In the genomic region with DNA sequence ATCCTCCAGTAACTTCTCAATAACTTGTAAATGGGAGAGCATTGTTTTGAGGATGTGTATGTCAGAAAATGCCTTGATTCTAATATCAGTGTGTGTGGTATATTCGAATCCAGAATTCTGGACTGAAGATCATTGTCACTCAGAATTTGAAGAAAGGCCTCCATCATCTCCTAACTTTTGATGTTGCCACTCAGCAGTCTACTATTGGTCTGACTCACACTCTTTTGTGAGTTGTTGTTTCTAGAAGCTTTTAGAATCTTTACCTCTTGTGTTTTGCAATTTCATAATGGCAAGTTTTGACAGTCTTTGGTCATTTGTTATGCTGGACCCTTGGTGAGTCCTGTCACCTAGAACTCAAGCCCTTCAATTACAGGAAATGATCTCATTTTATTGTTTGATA, we compare ENCODE assay signal across 32 cellular contexts.
"Had no signal": no experiment of that assay in that cellular context is flagged by ENCODE, and none has a peak within 500 bp of the region (broad histone marks: within the 10 kb centered on the region; RNA-seq: fewer than 3 reads in every experiment).

No MANE protein-coding gene starts in this region.

- DNase-seq: activated B cell treated with CpG ODN at 0.5 μM for 24 hours; activated CD4-positive, alpha-beta memory T cell treated with anti-CD3 and anti-CD28 coated beads for 36 hours; activated CD4-positive, alpha-beta T cell treated with anti-CD3 and anti-CD28 coated beads for 48 hours; activated CD4-positive, alpha-beta T cell treated with anti-CD3 and anti-CD28 coated beads, Interleukin-2, amount 50 U/mL, for 1 hour; activated CD4-positive, alpha-beta T cell treated with anti-CD3 and anti-CD28 coated beads, Interleukin-2, amount 50 U/mL, for 4 hours; activated CD4-positive, CD25-positive, alpha-beta regulatory T cell treated with anti-CD3 and anti-CD28 coated beads, Interleukin-2, amount 50 U/mL, for 72 hours; activated CD8-positive, alpha-beta memory T cell treated with anti-CD3 and anti-CD28 coated beads, Interleukin-2, amount 50 U/mL, for 4 hours; activated CD8-positive, alpha-beta T cell treated with anti-CD3 and anti-CD28 coated beads for 36 hours; activated effector memory CD4-positive, alpha-beta T cell treated with anti-CD3 and anti-CD28 coated beads, Interleukin-2, amount 50 U/mL, for 16 hours; activated gamma-delta T cell treated with Interleukin-2 at 50 U/mL for 16 hours; activated naive CD4-positive, alpha-beta T cell; activated naive CD4-positive, alpha-beta T cell treated with anti-CD3 and anti-CD28 coated beads, Interleukin-2, amount 10 ng/mL, durations not matched to agents 7 days and 5 days; activated naive CD8-positive, alpha-beta T cell treated with anti-CD3 and anti-CD28 coated beads, Interleukin-2, amount 10 ng/mL, durations not matched to agents 7 days and 5 days; activated T-cell treated with anti-CD3 and anti-CD28 coated beads for 4 hours; activated T-cell treated with anti-CD3 and anti-CD28 coated beads, Interleukin-2, amount 50 U/mL, for 1 hour; activated T-cell treated with anti-CD3 and anti-CD28 coated beads, Interleukin-2, amount 50 U/mL, for 4 hours; adrenal gland; amniotic stem cell; aorta; body of pancreas; brain microvascular endothelial cell; central memory CD4-positive, alpha-beta T cell; cerebellar nuclear complex; SW 1271; T-helper 1 cell; T-helper 2 cell; T-helper 9 cell had no signal

- H3K9me3 Mint-ChIP-seq: activated CD8-positive, alpha-beta T cell treated with anti-CD3 and anti-CD28 coated beads for 36 hours; activated T-helper 17 cell treated with anti-CD3 and anti-CD28 coated beads, Interleukin-2, amount 50 U/mL, for 72 hours had no signal

- ATAC-seq: activated CD8-positive, alpha-beta T cell treated with anti-CD3 and anti-CD28 coated beads for 36 hours; activated T-cell treated with anti-CD3 and anti-CD28 coated beads, Interleukin-2, amount 50 U/mL, for 4 hours; activated T-helper 17 cell treated with anti-CD3 and anti-CD28 coated beads, Interleukin-2, amount 50 U/mL, for 72 hours; body of pancreas had no signal

- H3K4me3 Mint-ChIP-seq: activated B cell treated with CpG ODN at 0.5 μM for 24 hours; activated CD4-positive, alpha-beta memory T cell treated with anti-CD3 and anti-CD28 coated beads for 36 hours; activated CD8-positive, alpha-beta T cell treated with anti-CD3 and anti-CD28 coated beads for 36 hours; activated naive CD4-positive, alpha-beta T cell treated with anti-CD3 and anti-CD28 coated beads, Interleukin-2, amount 10 ng/mL, durations not matched to agents 7 days and 5 days; activated naive CD4-positive, alpha-beta T cell treated with anti-CD3 and anti-CD28 coated beads, Interleukin-2, amount 50 U/mL, for 24 hours; activated naive CD8-positive, alpha-beta T cell treated with anti-CD3 and anti-CD28 coated beads, Interleukin-2, amount 10 ng/mL, durations not matched to agents 7 days and 5 days; activated T-cell treated with anti-CD3 and anti-CD28 coated beads, Interleukin-2, amount 50 U/mL, for 4 hours; activated T-helper 1 cell treated with anti-CD3 and anti-CD28 coated beads, Interleukin-12 subunit alpha, Interleukin-12 subunit beta, Interleukin-2, Interleukin-4 antibody, amounts not matched to agents 30 ng/mL and 10 ng/mL and 1 ng/mL, durations not matched to agents 14 hours and 24 hours and 36 hours; activated T-helper 17 cell treated with anti-CD3 and anti-CD28 coated beads, Interleukin-2, amount 50 U/mL, for 72 hours; T-helper 1 cell treated with Interleukin-12 subunit alpha and Interleukin-12 subunit beta and Interleukin-4 antibody, amounts not matched to agents 30 μg/mL and 1 μg/mL, for 36 hours; T-helper 2 cell treated with Interferon-gamma antibody and Interleukin-4, amounts not matched to agents 5 μg/mL and 100 μg/mL, for 36 hours had no signal

- H3K27me3 Mint-ChIP-seq: activated CD4-positive, alpha-beta memory T cell treated with anti-CD3 and anti-CD28 coated beads for 36 hours; activated CD8-positive, alpha-beta T cell treated with anti-CD3 and anti-CD28 coated beads for 36 hours; activated naive CD4-positive, alpha-beta T cell treated with anti-CD3 and anti-CD28 coated beads, Interleukin-2, amount 10 ng/mL, durations not matched to agents 7 days and 5 days; activated naive CD4-positive, alpha-beta T cell treated with anti-CD3 and anti-CD28 coated beads, Interleukin-2, amount 50 U/mL, for 24 hours; activated naive CD8-positive, alpha-beta T cell treated with anti-CD3 and anti-CD28 coated beads, Interleukin-2, amount 10 ng/mL, durations not matched to agents 7 days and 5 days; activated T-helper 17 cell treated with anti-CD3 and anti-CD28 coated beads, Interleukin-2, amount 50 U/mL, for 72 hours had no signal

- H3K27ac Mint-ChIP-seq: activated B cell treated with CpG ODN at 0.5 μM for 24 hours; activated CD4-positive, alpha-beta memory T cell treated with anti-CD3 and anti-CD28 coated beads for 36 hours; activated CD8-positive, alpha-beta T cell treated with anti-CD3 and anti-CD28 coated beads for 36 hours; activated naive CD4-positive, alpha-beta T cell treated with anti-CD3 and anti-CD28 coated beads, Interleukin-2, amount 10 ng/mL, durations not matched to agents 7 days and 5 days; activated naive CD4-positive, alpha-beta T cell treated with anti-CD3 and anti-CD28 coated beads, Interleukin-2, amount 50 U/mL, for 24 hours; activated naive CD8-positive, alpha-beta T cell treated with anti-CD3 and anti-CD28 coated beads, Interleukin-2, amount 10 ng/mL, durations not matched to agents 7 days and 5 days; activated T-helper 1 cell treated with anti-CD3 and anti-CD28 coated beads, Interleukin-12 subunit alpha, Interleukin-12 subunit beta, Interleukin-2, Interleukin-4 antibody, amounts not matched to agents 30 ng/mL and 10 ng/mL and 1 ng/mL, durations not matched to agents 14 hours and 24 hours and 36 hours; activated T-helper 17 cell treated with anti-CD3 and anti-CD28 coated beads, Interleukin-2, amount 50 U/mL, for 72 hours; T-helper 1 cell treated with Interleukin-12 subunit alpha and Interleukin-12 subunit beta and Interleukin-4 antibody, amounts not matched to agents 30 μg/mL and 1 μg/mL, for 36 hours; T-helper 2 cell treated with Interferon-gamma antibody and Interleukin-4, amounts not matched to agents 5 μg/mL and 100 μg/mL, for 36 hours had no signal
